8 cellular contexts compared by ENCODE assay signal in the genomic region with DNA sequence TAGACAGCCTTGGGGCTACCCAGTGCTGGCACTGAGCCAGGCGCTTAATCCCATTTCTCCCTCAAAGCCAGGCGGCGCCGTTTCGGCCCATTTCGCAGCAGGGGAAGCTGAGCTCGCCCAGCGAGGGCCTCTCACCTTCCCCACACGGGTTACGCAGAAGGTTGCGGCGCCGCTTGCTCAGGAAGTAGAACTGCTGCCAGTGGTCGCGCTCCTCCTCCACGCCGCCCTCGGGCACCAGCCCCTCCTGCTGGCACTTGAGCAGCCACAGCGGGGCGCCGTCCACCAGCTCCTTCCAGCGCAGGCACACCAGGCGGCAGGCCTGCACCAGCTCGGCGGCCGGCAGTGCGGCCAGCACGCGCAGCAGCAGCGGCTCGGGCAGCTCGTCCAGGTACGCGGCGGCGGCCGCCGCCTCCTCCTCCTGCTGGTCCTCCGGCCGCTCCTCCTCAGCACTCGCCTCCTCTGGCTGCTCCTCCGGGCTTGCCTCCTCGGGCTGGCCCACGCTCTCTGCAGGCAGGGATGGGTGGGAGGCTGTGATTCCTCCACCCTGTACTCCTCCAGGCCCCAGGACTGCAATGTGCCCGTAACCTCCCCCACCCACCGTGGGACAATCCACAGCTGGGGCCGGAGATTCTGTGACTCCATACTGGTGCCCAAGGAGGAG. TPM values are rescaled to one million over a fixed set of nuclear protein-coding genes. Genes with fewer than 3 reads are reported as not detected.
DNase-seq lines count a peak whose midpoint lies in the region; ATAC-seq, FAIRE-seq and TF ChIP-seq lines count a peak whose summit lies in the region.

No MANE protein-coding gene starts in this region.

- H3K9ac ChIP-seq in SK-N-MC (ENCODE audit: insufficient read length): no peak overlapping the region

- H3K9me3 ChIP-seq in SK-N-MC (ENCODE audit: low read depth, low read length): no peaks in the 10 kb centered on the region
- no peaks in the 10 kb centered on the region for H3K9me3 ChIP-seq in upper lobe of left lung

- intact Hi-C loops in head of caudate nucleus (cut with DNase I): loop anchor here (5.0 to 10.0 kb wide), 2 partner anchors 67 to 154 kb away; partner anchors contain the start of genes CLCN6 and MTHFR

- DNase-seq in C1 segment of cervical spinal cord (lab: John Stamatoyannopoulos, UW) (peak in 12 of 14 donors; percentile 10 to 77 (median 46)), HL-60 (ENCODE audit: low read depth in 1 of 2, low spot score in 1 of 2) (peak; percentile 90), SK-N-MC (ENCODE audit: low read depth, low spot score) (no peak), head of caudate nucleus (peak; percentile 58 to 90 (median 78)), pons (ENCODE audit: low spot score) (peak; percentile 68), upper lobe of left lung (peak; percentile 93 to 95), H54 (ENCODE audit: insufficient read length, low spot score) (no peak)
- DNase-seq in activated naive CD4-positive, alpha-beta T cell treated with Interleukin-2 at 50 U/mL for 16 hours: peak; percentile 84

- no peak for TF ChIP-seq POLR2A in upper lobe of left lung (IDR thresholded peaks at IDR 0.05)
- TF ChIP-seq POLR2A in H54 (IDR thresholded peaks at IDR 0.05; ENCODE audit: low read depth, low read length): no peak

- H3K27me3 ChIP-seq in HL-60 (ENCODE audit: insufficient read depth, poor library complexity, severe bottlenecking) (no peaks in the 10 kb centered on the region), upper lobe of left lung (peaks cover 0 to 10% (median 2%) of the 10 kb centered on the region in 4 donors)

- H3K4me3 ChIP-seq in HL-60 (replicated peaks; ENCODE audit: insufficient read depth, low read length) (peak overlapping the region; percentile 25), SK-N-MC (peak overlapping the region; percentile 38; the same call in 1 of the 2 replicates), upper lobe of left lung (peak overlapping the region in 3 of 4 donors; percentile 13 to 38 (median 31))

- peak; percentile 64 for TF ChIP-seq CTCF in HL-60 (IDR thresholded peaks at IDR 0.05; ENCODE audit: insufficient read depth, low read length)
- TF ChIP-seq CTCF in upper lobe of left lung (IDR thresholded peaks at IDR 0.05): peak; percentile 67 to 98 (median 92)

- peak; percentile 76 to 77 for ATAC-seq in upper lobe of left lung (ENCODE audit: low FRiP score in 2 of 2)

- 15 to 43% methylated on average over 8 to 19 of the region's 47 CpGs for WGBS in upper lobe of left lung, 2 donors

- no peaks in the 10 kb centered on the region for H3K36me3 ChIP-seq in SK-N-MC (ENCODE audit: insufficient read depth, low read length)
- no peaks in the 10 kb centered on the region for H3K36me3 ChIP-seq in upper lobe of left lung

- no peak for FAIRE-seq in H54 (lab: Jason Lieb, UNC)

- peaks cover 38 to 52% (median 41%) of the 10 kb centered on the region in 4 donors for H3K4me1 ChIP-seq in upper lobe of left lung

- H3K27ac ChIP-seq in HL-60 (replicated peaks) (no peak overlapping the region), SK-N-MC (no peak overlapping the region), upper lobe of left lung (peak overlapping the region in 1 of 4 donors; percentile 49)

- no peak for TF ChIP-seq EP300 in upper lobe of left lung (IDR thresholded peaks at IDR 0.05)

RNA-seq across cellular contexts. Expression of gene FBXO2, which starts 3.8 kb away (rescaled TPM):
- 10 to 100 TPM in 5 of 6 donors, 1 to 10 TPM in 1; 8.2 to 18.0 (median 13.8) TPM for total RNA-seq in upper lobe of left lung

RNA-seq across cellular contexts. Expression of gene FBXO44, which starts 4.2 kb away (rescaled TPM):
- total RNA-seq in upper lobe of left lung: 100 to 1,000 TPM in 1 of 6 donors, 10 to 100 TPM in 5; 14.7 to 114 (median 18.0) TPM

RNA-seq across cellular contexts. Expression of gene FBXO6, which starts 13.5 kb away (rescaled TPM):
- 10 to 100 TPM; 10.5 to 25.4 (median 16.4) TPM for total RNA-seq in upper lobe of left lung

RNA-seq across cellular contexts. Expression of gene MAD2L2, which starts 30.5 kb away (rescaled TPM):
- total RNA-seq in upper lobe of left lung: 10 to 100 TPM; 20.3 to 38.8 (median 28.0) TPM

RNA-seq across cellular contexts. Expression of gene DRAXIN, which starts 41.0 kb away (rescaled TPM):
- under 1 TPM in 2 of 6 donors, not detected in 4; 0.11 to 0.17 TPM for total RNA-seq in upper lobe of left lung

Comparison
In these comparisons a context has a peak if more than half of its experiments do, and no peak if none do; other contexts are left out.
1. DNase-seq: peak in C1 segment of cervical spinal cord (12 of 14), HL-60 (2 of 2), activated naive CD4-positive, alpha-beta T cell treated with Interleukin-2 at 50 U/mL for 16 hours (single experiment), head of caudate nucleus (42 of 42), pons (single experiment) and upper lobe of left lung (2 of 2); none in SK-N-MC (single experiment) and H54 (single experiment).
2. Peak in every context shown above with its lines, with median percentiles within 50 percentile points of each other: H3K4me3 ChIP-seq.